Comparison of ENCODE assay signal across 24 cellular contexts in the genomic region with DNA sequence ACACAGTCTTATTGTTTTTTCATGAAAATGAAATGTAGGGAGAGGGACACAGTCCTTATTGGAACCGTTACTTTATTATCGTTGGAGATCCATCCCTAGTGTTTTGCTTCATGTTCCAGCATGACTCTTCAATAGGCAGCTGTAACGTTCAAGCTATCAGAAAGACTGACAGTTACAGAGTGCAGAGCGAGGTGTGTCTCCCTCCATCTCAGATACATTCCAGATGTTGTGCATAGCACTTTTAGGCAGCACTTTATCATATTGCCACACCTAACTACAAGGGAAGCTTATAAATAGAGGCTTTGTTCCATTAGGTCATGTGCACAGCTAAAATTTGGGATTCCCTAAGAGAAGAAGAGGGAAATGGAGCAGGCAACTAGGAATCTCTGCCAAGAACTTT.
"Had no signal": no experiment of that assay in that cellular context is flagged by ENCODE, and none has a peak within 500 bp of the region (broad histone marks: within the 10 kb centered on the region; RNA-seq: fewer than 3 reads in every experiment).

No MANE protein-coding gene starts in this region.

- H3K27ac ChIP-seq: ascending aorta, body of pancreas, SK-N-MC had no signal

- DNase-seq: activated CD4-positive, alpha-beta T cell treated with anti-CD3 and anti-CD28 coated beads for 48 hours; activated CD4-positive, alpha-beta T cell treated with anti-CD3 and anti-CD28 coated beads, Interleukin-2, amount 50 U/mL, for 4 hours; activated CD8-positive, alpha-beta memory T cell treated with anti-CD3 and anti-CD28 coated beads, Interleukin-2, amount 50 U/mL, for 48 hours; activated CD8-positive, alpha-beta T cell treated with anti-CD3 and anti-CD28 coated beads, Interleukin-2, amount 10 ng/mL, durations not matched to agents 7 days and 5 days; activated naive CD4-positive, alpha-beta T cell; activated T-cell treated with anti-CD3 and anti-CD28 coated beads, Interleukin-2, amount 50 U/mL, for 1 hour; amniotic stem cell; body of pancreas; NCI-H1048; NCI-H146; NCI-H187 treated with DMSO at 0.1 percent for 48 hours; NCI-H2081 treated with DMSO at 0.1 percent for 48 hours; NCI-H2171 treated with DMSO at 0.1 percent for 48 hours; NCI-H226; NCI-H526 treated with DMSO at 0.1 percent for 48 hours; NCI-H82; PC-3; SIG-M5; T-helper 1 cell had no signal

- H3K4me3 ChIP-seq: ascending aorta, body of pancreas, SK-N-MC had no signal

- ATAC-seq: activated CD4-positive, CD25-positive, alpha-beta regulatory T cell treated with anti-CD3 and anti-CD28 coated beads, Interleukin-2, amount 50 U/mL, for 24 hours; activated CD8-positive, alpha-beta T cell treated with anti-CD3 and anti-CD28 coated beads, Interleukin-2, amount 10 ng/mL, durations not matched to agents 7 days and 5 days; body of pancreas; PC-3 had no signal

- H3K9me3 ChIP-seq: ascending aorta, body of pancreas had no signal

- FAIRE-seq: bronchial epithelial cell, RCC 7860 had no signal

- H3K4me1 ChIP-seq: ascending aorta, body of pancreas had no signal

- H3K27me3 ChIP-seq: ascending aorta, body of pancreas had no signal

- H3K36me3 ChIP-seq: ascending aorta had no signal
